ENCODE assay signal across 8 cellular contexts in the genomic region with DNA sequence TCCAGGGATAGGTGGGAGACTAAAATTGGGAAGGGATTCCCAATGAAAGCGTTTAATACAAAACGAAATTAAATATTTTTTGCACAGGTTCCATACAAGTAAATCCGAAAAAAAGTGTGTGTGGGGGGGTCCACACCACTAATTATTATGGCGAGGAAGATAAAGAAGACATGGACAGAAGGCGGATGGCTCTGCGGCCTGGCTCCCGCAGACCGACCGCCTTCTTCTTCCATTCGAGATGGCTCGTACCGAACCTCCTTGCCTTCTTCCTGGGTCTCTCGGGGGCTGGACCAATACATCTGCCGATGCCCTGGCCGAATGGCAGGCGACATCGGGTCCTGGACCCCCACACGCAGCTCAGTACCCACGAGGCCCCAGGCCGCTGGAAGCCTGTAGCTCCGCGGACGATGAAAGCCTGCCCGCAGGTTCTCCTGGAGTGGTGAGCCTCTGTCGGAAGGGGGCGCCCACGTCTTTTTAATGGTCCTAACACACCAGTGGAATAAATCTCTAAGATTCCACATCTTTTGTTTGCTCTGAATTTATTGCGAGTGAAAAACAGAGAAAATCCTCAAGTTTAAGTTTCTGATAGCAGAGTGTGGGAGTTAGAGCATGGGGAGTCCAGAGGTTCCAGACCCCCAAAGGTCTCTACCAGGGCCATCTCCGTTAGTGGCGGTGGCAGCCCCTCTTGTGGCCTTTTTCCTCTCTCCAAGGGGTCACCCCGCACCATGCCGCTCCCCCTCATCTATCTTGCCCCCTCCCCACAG. TPM values are rescaled to one million over a fixed set of nuclear protein-coding genes. Genes with fewer than 3 reads are reported as not detected.
DNase-seq lines count a peak whose midpoint lies in the region; ATAC-seq and TF ChIP-seq lines count a peak whose summit lies in the region.

No MANE protein-coding gene starts in this region.

- DNase-seq in NCI-H1436 (lab: John Stamatoyannopoulos, UW) = peak; percentile 73
- DNase-seq in NCI-H1436 treated with DMSO at 0.1 percent for 48 hours (lab: John Stamatoyannopoulos, UW) = no peak
- DNase-seq in NCI-H2171 (lab: John Stamatoyannopoulos, UW) = peak; percentile 40
- DNase-seq in activated CD4-positive, CD25-positive, alpha-beta regulatory T cell (lab: John Stamatoyannopoulos, UW) = peak; percentile 43 to 70 (median 52)
- peak; percentile 79 to 81 for DNase-seq in cardiac fibroblast (ENCODE audit: low read depth in 2 of 2)
- DNase-seq in left colon = peak; percentile 89 to 97
- DNase-seq in stimulated activated CD4-positive, alpha-beta T cell treated with anti-CD3 and anti-CD28 coated beads, Interleukin-2, amount 100 ng/mL, for 24 hours = peak; percentile 82 to 90

- no peak overlapping the region for H3K4me3 ChIP-seq in cardiac fibroblast (replicated peaks in 1 of 2; ENCODE audit: low read depth in 2 of 2, low read length in 2 of 2)

- intact Hi-C loops in left colon (cut with DNase I, micrococcal nuclease) = loop anchor here in 1 of 2 donors (5.0 kb wide), 1 partner anchor 68 kb away; no protein-coding TSS in a partner anchor

- ATAC-seq in left colon = peak; percentile 33
- no peak for ATAC-seq in GM18867 (IDR thresholded peaks at IDR 0.05; ENCODE audit: unreplicated experiment)

- TF ChIP-seq CTCF in cardiac fibroblast (IDR thresholded peaks at IDR 0.05; ENCODE audit: low read depth, low read length) = peak; percentile 82

RNA-seq across cellular contexts. Expression of a gene that starts 1.4 kb away (rescaled TPM):
- 10 to 100 TPM; 10.1 to 11.7 TPM for total RNA-seq in left colon

RNA-seq across cellular contexts. Expression of a gene that starts 2.1 kb away (rescaled TPM):
- total RNA-seq in left colon = 100 to 1,000 TPM; 200 to 261 TPM

RNA-seq across cellular contexts. Expression of a gene that starts 4.1 kb away (rescaled TPM):
- total RNA-seq in left colon = 10 to 100 TPM; 39.4 to 88.0 TPM
